In genomic region chr20:40704828-40705227, GRCh38 we compare ENCODE assay signal across 27 cellular contexts. TPM values are rescaled to one million over a fixed set of nuclear protein-coding genes. Genes with fewer than 3 reads are reported as not detected.
"Had no signal": no experiment of that assay in that cellular context is flagged by ENCODE, and none has a peak within 500 bp of the region (broad histone marks: within the 10 kb centered on the region; RNA-seq: fewer than 3 reads in every experiment).

No MANE protein-coding gene starts in this region.

- H3K36me3 ChIP-seq: ascending aorta, cardiac muscle cell had no signal

- ATAC-seq: activated CD8-positive, alpha-beta T cell treated with anti-CD3 and anti-CD28 coated beads for 36 hours; activated T-cell treated with anti-CD3 and anti-CD28 coated beads, Interleukin-2, amount 50 U/mL, for 72 hours; activated T-helper 17 cell treated with anti-CD3 and anti-CD28 coated beads, Interleukin-2, amount 50 U/mL, for 72 hours; K562; Panc1; Right ventricle myocardium inferior had no signal

- H3K4me3 ChIP-seq: ascending aorta, cardiac muscle cell, K562, SK-N-MC had no signal

- H3K9me3 Mint-ChIP-seq: activated CD4-positive, alpha-beta T cell treated with anti-CD3 and anti-CD28 coated beads, Interleukin-2, amount 10 ng/mL, durations not matched to agents 24 days and 14 days; activated CD8-positive, alpha-beta T cell treated with anti-CD3 and anti-CD28 coated beads for 36 hours; activated naive CD8-positive, alpha-beta T cell treated with anti-CD3 and anti-CD28 coated beads for 36 hours; activated T-cell treated with anti-CD3 and anti-CD28 coated beads, Interleukin-2, amount 50 U/mL, for 72 hours; activated T-helper 17 cell treated with anti-CD3 and anti-CD28 coated beads, Interleukin-2, amount 50 U/mL, for 72 hours had no signal

- H3K27ac ChIP-seq: ascending aorta, cardiac muscle cell, SK-N-MC had no signal

- DNase-seq: activated CD4-positive, alpha-beta T cell treated with anti-CD3 and anti-CD28 coated beads, Interleukin-2, amount 10 ng/mL, durations not matched to agents 24 days and 14 days; activated CD4-positive, alpha-beta T cell treated with anti-CD3 and anti-CD28 coated beads, Interleukin-2, amount 50 U/mL, for 4 hours; activated CD8-positive, alpha-beta T cell treated with anti-CD3 and anti-CD28 coated beads for 36 hours; activated effector memory CD4-positive, alpha-beta T cell treated with anti-CD3 and anti-CD28 coated beads, Interleukin-2, amount 50 U/mL, for 16 hours; activated naive CD4-positive, alpha-beta T cell; activated naive CD4-positive, alpha-beta T cell treated with anti-CD3 and anti-CD28 coated beads, Interleukin-2, amount 50 U/mL, for 16 hours; activated naive CD8-positive, alpha-beta T cell treated with anti-CD3 and anti-CD28 coated beads for 36 hours; activated T-cell treated with anti-CD3 and anti-CD28 coated beads, Interleukin-2, amount 50 U/mL, for 1 hour; activated T-cell treated with anti-CD3 and anti-CD28 coated beads, Interleukin-2, amount 50 U/mL, for 72 hours; amygdala; NCI-H1105; NCI-H1694; NCI-H1930; NCI-H2081 treated with DMSO at 0.1 percent for 48 hours; NCI-H226; NCI-H446 treated with DMSO at 0.1 percent for 48 hours; NCI-H524; RPMI8226; SIG-M5; T1000 had no signal

- H3K4me1 Mint-ChIP-seq: activated CD4-positive, alpha-beta T cell treated with anti-CD3 and anti-CD28 coated beads, Interleukin-2, amount 10 ng/mL, durations not matched to agents 24 days and 14 days; activated naive CD8-positive, alpha-beta T cell treated with anti-CD3 and anti-CD28 coated beads for 36 hours; activated T-helper 17 cell treated with anti-CD3 and anti-CD28 coated beads, Interleukin-2, amount 50 U/mL, for 72 hours had no signal

- H3K36me3 Mint-ChIP-seq: activated naive CD8-positive, alpha-beta T cell treated with anti-CD3 and anti-CD28 coated beads for 36 hours had no signal

- H3K27me3 ChIP-seq: ascending aorta had no signal

- FAIRE-seq: K562 had no signal

- H3K4me1 ChIP-seq: ascending aorta had no signal

- H3K9me3 ChIP-seq: ascending aorta had no signal

- H3K4me3 Mint-ChIP-seq: activated CD4-positive, alpha-beta T cell treated with anti-CD3 and anti-CD28 coated beads, Interleukin-2, amount 10 ng/mL, durations not matched to agents 24 days and 14 days; activated CD8-positive, alpha-beta T cell treated with anti-CD3 and anti-CD28 coated beads for 36 hours; activated naive CD8-positive, alpha-beta T cell treated with anti-CD3 and anti-CD28 coated beads for 36 hours; activated T-cell treated with anti-CD3 and anti-CD28 coated beads, Interleukin-2, amount 50 U/mL, for 72 hours; activated T-helper 17 cell treated with anti-CD3 and anti-CD28 coated beads, Interleukin-2, amount 50 U/mL, for 72 hours had no signal

- H3K27ac Mint-ChIP-seq: activated CD4-positive, alpha-beta T cell treated with anti-CD3 and anti-CD28 coated beads, Interleukin-2, amount 10 ng/mL, durations not matched to agents 24 days and 14 days; activated CD8-positive, alpha-beta T cell treated with anti-CD3 and anti-CD28 coated beads for 36 hours; activated naive CD8-positive, alpha-beta T cell treated with anti-CD3 and anti-CD28 coated beads for 36 hours; activated T-cell treated with anti-CD3 and anti-CD28 coated beads, Interleukin-2, amount 50 U/mL, for 72 hours; activated T-helper 17 cell treated with anti-CD3 and anti-CD28 coated beads, Interleukin-2, amount 50 U/mL, for 72 hours had no signal

RNA-seq across cellular contexts. Expression of gene MAFB, which starts 15.8 kb away (rescaled TPM):
- total RNA-seq: activated CD8-positive, alpha-beta T cell treated with anti-CD3 and anti-CD28 coated beads for 36 hours; activated naive CD8-positive, alpha-beta T cell treated with anti-CD3 and anti-CD28 coated beads for 36 hours; activated T-helper 17 cell treated with anti-CD3 and anti-CD28 coated beads, Interleukin-2, amount 50 U/mL, for 72 hours had no signal
- polyA plus RNA-seq: K562 had no signal
